Comparison of ENCODE assay signal across 9 cellular contexts in genomic region chr19:53554804-53555203, GRCh38. TPM values are rescaled to one million over a fixed set of nuclear protein-coding genes. Genes with fewer than 3 reads are reported as not detected.
DNase-seq lines count a peak whose midpoint lies in the region; ATAC-seq and TF ChIP-seq lines count a peak whose summit lies in the region.
"Had no signal": no experiment of that assay in that cellular context is flagged by ENCODE, and none has a peak within 500 bp of the region (broad histone marks: within the 10 kb centered on the region; RNA-seq: fewer than 3 reads in every experiment).

No MANE protein-coding gene starts in this region.

- TF ChIP-seq CTCF in breast epithelium (IDR thresholded peaks at IDR 0.05) = no peak
- no peak for TF ChIP-seq CTCF in lung (IDR thresholded peaks at IDR 0.05; ENCODE audit: control extremely low read depth, extremely low read depth)
- no peak for TF ChIP-seq CTCF in vagina (IDR thresholded peaks at IDR 0.05)

- no peaks in the 10 kb centered on the region for H3K36me3 ChIP-seq in breast epithelium
- H3K36me3 ChIP-seq in lung (ENCODE audit: control insufficient read depth in 2 of 2, insufficient read depth in 2 of 2, low read length in 2 of 2) = peaks cover 3% of the 10 kb centered on the region in 2 donors
- H3K36me3 ChIP-seq in vagina = no peaks in the 10 kb centered on the region

- H3K27ac ChIP-seq in breast epithelium = peak overlapping the region; percentile 92 to 99
- peak overlapping the region; percentile 64 to 84 for H3K27ac ChIP-seq in lung (ENCODE audit: low read depth in 1 of 2, low read length in 1 of 2)
- H3K27ac ChIP-seq in vagina = peak overlapping the region; percentile 89

- H3K27me3 ChIP-seq in breast epithelium (no peaks in the 10 kb centered on the region), lung (ENCODE audit: control insufficient read depth, insufficient read depth) (no peaks in the 10 kb centered on the region), vagina (no peaks in the 10 kb centered on the region)

- no peak for TF ChIP-seq POLR2A in breast epithelium (IDR thresholded peaks at IDR 0.05)
- no peak for TF ChIP-seq POLR2A in vagina (IDR thresholded peaks at IDR 0.05)

- DNase-seq in activated T-cell treated with anti-CD3 and anti-CD28 coated beads, Interleukin-2, amount 50 U/mL, for 72 hours = peak in 1 of 2 donors; percentile 25
- DNase-seq in activated T-cell treated with anti-CD3 and anti-CD28 coated beads for 4 hours = no peak
- no peak for DNase-seq in breast epithelium (ENCODE audit: low spot score in 2 of 2)
- no peak for DNase-seq in lung (ENCODE audit: low spot score)
- DNase-seq in vagina (ENCODE audit: extremely low spot score in 2 of 2) = no peak
- DNase-seq in DMS 273 (lab: John Stamatoyannopoulos, UW; ENCODE audit: unreplicated experiment) = no peak
- DNase-seq in ACHN = no peak
- DNase-seq: DMS 273 treated with DMSO at 0.1 percent for 48 hours had no signal

- in situ Hi-C loops in ACHN (cut with HindIII; ENCODE audit: low pct_ligation_motif_present, low pct_unique_long_range_greater_than_20kb, low sequenced_read_pairs) = no loop called here

- ATAC-seq in activated T-cell treated with anti-CD3 and anti-CD28 coated beads, Interleukin-2, amount 50 U/mL, for 72 hours (replicated peaks in 1 of 2) = peak; percentile 21 to 25
- ATAC-seq in lung (ENCODE audit: insufficient read depth, low FRiP score) (no peak), HG03520 (IDR thresholded peaks at IDR 0.05; ENCODE audit: unreplicated experiment) (no peak)

- peaks cover 18% of the 10 kb centered on the region for H3K4me1 Mint-ChIP-seq in activated T-cell treated with anti-CD3 and anti-CD28 coated beads, Interleukin-2, amount 50 U/mL, for 72 hours (ENCODE audit: low read depth)

- H3K9me3 ChIP-seq in breast epithelium = no peaks in the 10 kb centered on the region
- peaks cover 0 to 6% of the 10 kb centered on the region in 2 donors for H3K9me3 ChIP-seq in lung (ENCODE audit: control insufficient read depth in 2 of 2, insufficient read depth in 1 of 2, low read length in 1 of 2)
- no peaks in the 10 kb centered on the region for H3K9me3 ChIP-seq in vagina

- H3K4me3 ChIP-seq in breast epithelium (peak overlapping the region; percentile 51 to 81 (median 59)), lung (peak overlapping the region; percentile 43), vagina (peak overlapping the region; percentile 58 to 78)

- H3K4me1 ChIP-seq in breast epithelium (no peaks in the 10 kb centered on the region), lung (ENCODE audit: control insufficient read depth in 2 of 2, insufficient read depth in 2 of 2, low read length in 2 of 2) (peaks cover 0 to 1% of the 10 kb centered on the region in 2 donors), vagina (peaks cover 7% of the 10 kb centered on the region)

- WGBS in lung, 2 donors = 54 to 59% methylated on average over 24 of the region's 24 CpGs

- H3K4me3 Mint-ChIP-seq in activated T-cell treated with anti-CD3 and anti-CD28 coated beads, Interleukin-2, amount 50 U/mL, for 72 hours = peak overlapping the region; percentile 91 to 97

- H3K36me3 Mint-ChIP-seq in activated T-cell treated with anti-CD3 and anti-CD28 coated beads, Interleukin-2, amount 50 U/mL, for 72 hours (ENCODE audit: insufficient read depth in 2 of 2) = peaks cover 26 to 39% of the 10 kb centered on the region in 2 donors

- no peaks in the 10 kb centered on the region for H3K27me3 Mint-ChIP-seq in activated T-cell treated with anti-CD3 and anti-CD28 coated beads, Interleukin-2, amount 50 U/mL, for 72 hours (ENCODE audit: low read depth)

- peaks cover 6% of the 10 kb centered on the region in 2 donors for H3K9me3 Mint-ChIP-seq in activated T-cell treated with anti-CD3 and anti-CD28 coated beads, Interleukin-2, amount 50 U/mL, for 72 hours

- peak overlapping the region; percentile 99 for H3K27ac Mint-ChIP-seq in activated T-cell treated with anti-CD3 and anti-CD28 coated beads, Interleukin-2, amount 50 U/mL, for 72 hours

- intact Hi-C loops in breast epithelium (cut with DNase I; ENCODE audit: low total_unique reads) (no loop called here), vagina (cut with DNase I) (no loop called here)

RNA-seq across cellular contexts. Expression of gene ZNF331, which starts 16.9 kb away (rescaled TPM):
- total RNA-seq in activated T-cell treated with anti-CD3 and anti-CD28 coated beads, Interleukin-2, amount 50 U/mL, for 72 hours = 10 to 100 TPM; 63.7 to 71.4 TPM
- total RNA-seq in breast epithelium = 10 to 100 TPM; 19.5 to 84.4 (median 46.5) TPM
- total RNA-seq in lung = 10 to 100 TPM; 21.2 to 27.9 TPM
- polyA plus RNA-seq in lung = 10 to 100 TPM; 12.7 to 24.5 TPM
- 72.7 TPM for total RNA-seq in vagina

Comparison
In these comparisons a context has a peak if more than half of its experiments do, and no peak if none do; other contexts are left out.
1. ATAC-seq: peak in activated T-cell treated with anti-CD3 and anti-CD28 coated beads, Interleukin-2, amount 50 U/mL, for 72 hours (2 of 2); none in lung (single experiment) and HG03520 (single experiment).
2. Peak in every context shown above with its lines, with median percentiles within 50 percentile points of each other: H3K27ac ChIP-seq and H3K4me3 ChIP-seq.